8 cellular contexts compared by ENCODE assay signal in the genomic region with DNA sequence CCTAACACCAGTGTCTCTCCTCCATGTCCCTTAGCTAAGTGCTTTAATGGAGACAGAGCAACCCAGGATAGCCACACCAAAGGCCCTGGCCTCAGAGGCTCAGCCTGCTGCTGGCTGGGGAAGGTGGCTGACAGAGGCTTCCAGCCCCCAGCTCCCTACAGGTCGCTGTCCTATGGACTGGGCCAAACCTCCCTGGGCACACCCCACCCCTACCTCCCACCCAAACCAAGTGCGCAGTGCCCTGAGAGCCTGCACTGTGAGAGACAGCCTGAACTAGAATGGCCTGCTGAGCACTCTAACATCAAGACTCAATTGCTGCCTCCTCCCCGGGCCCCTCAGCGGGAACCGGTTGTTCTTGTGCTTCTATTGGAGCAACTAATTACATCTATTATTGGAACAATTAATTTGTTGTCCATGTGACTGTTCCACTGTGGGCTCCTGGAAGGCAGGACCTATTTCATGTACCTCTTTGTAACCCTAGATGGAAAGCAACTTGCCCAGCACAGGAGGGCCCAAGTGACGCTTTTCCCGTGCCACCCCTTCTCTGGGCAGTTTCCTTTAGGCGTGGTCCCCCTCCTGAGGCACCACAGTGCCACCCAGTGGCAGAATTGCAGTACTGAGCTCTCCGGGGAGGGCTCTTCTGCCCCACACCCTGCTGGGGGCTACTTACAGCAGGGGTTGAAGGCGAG.
DNase-seq lines count a peak whose midpoint lies in the region; ATAC-seq, FAIRE-seq and TF ChIP-seq lines count a peak whose summit lies in the region.

No MANE protein-coding gene starts in this region.

- no peak for FAIRE-seq in RCC 7860 (lab: Jason Lieb, UNC)

- 15% methylated on average over 9 of the region's 10 CpGs for WGBS in suprapubic skin

- H3K27me3 ChIP-seq in suprapubic skin: no peaks in the 10 kb centered on the region

- ATAC-seq in GM21619 (IDR thresholded peaks at IDR 0.05; ENCODE audit: unreplicated experiment): peak; percentile 91
- ATAC-seq in omental fat pad (ENCODE audit: low FRiP score): peak; percentile 89

- no peak overlapping the region for H3K4me3 ChIP-seq in Jurkat, Clone E6-1 (ENCODE audit: low read length)
- H3K4me3 ChIP-seq in fibroblast of villous mesenchyme (ENCODE audit: low read depth, low read length) (no peak overlapping the region), suprapubic skin (no peak overlapping the region)

- TF ChIP-seq CTCF in fibroblast of villous mesenchyme (IDR thresholded peaks at IDR 0.05; ENCODE audit: insufficient read depth, low read depth, low read length): peak; percentile 99
- peak in 1 of 3 donors; percentile 92 for TF ChIP-seq CTCF in omental fat pad (IDR thresholded peaks at IDR 0.05)
- TF ChIP-seq CTCF in suprapubic skin (IDR thresholded peaks at IDR 0.05): peak; percentile 87 to 93

- TF ChIP-seq POLR2A in suprapubic skin (IDR thresholded peaks at IDR 0.05): no peak

- peaks cover 20% of the 10 kb centered on the region for H3K4me1 ChIP-seq in suprapubic skin

- H3K27ac ChIP-seq in suprapubic skin: peak overlapping the region; percentile 29

- H3K36me3 ChIP-seq in suprapubic skin: no peaks in the 10 kb centered on the region

- no peaks in the 10 kb centered on the region for H3K9me3 ChIP-seq in suprapubic skin

- DNase-seq in EH (ENCODE audit: low read depth) (peak; percentile 76), RCC 7860 (ENCODE audit: low spot score) (peak; percentile 63), fibroblast of villous mesenchyme (ENCODE audit: low read depth) (peak; percentile 57), omental fat pad (ENCODE audit: low spot score) (peak; percentile 36), suprapubic skin (ENCODE audit: low spot score in 2 of 2) (peak in 1 of 2 donors; percentile 70)
- peak; percentile 51 for DNase-seq in Jurkat, Clone E6-1 (ENCODE audit: low read depth, low spot score)
- DNase-seq in activated T-helper 1 cell treated with anti-CD3 and anti-CD28 coated beads, Interleukin-2, amount 50 U/mL, for 16 hours (ENCODE audit: low read depth in 1 of 2, low spot score in 1 of 2): peak; percentile 55 to 61

- TF ChIP-seq EP300 in suprapubic skin (IDR thresholded peaks at IDR 0.05): no peak
